1 cellular context compared by ENCODE assay signal in genomic region chr17:68295086-68295485, GRCh38.
TF ChIP-seq lines count a peak whose summit lies in the region.

No MANE protein-coding gene starts in this region.

TF ChIP-seq in H1, 55 proteins besides CTCF, POLR2A, EP300 and RAD21:
- TF ChIP-seq SP4 (IDR thresholded peaks at IDR 0.05; ENCODE audit: low read length) (no peak), HDAC2 (IDR thresholded peaks at IDR 0.05; ENCODE audit: borderline replicate concordance in 1 of 2, low read depth in 2 of 2, low read length in 2 of 2) (no peak), ATF3 (IDR thresholded peaks at IDR 0.05; ENCODE audit: insufficient read depth, low read depth, low read length) (no peak), CEBPB (IDR thresholded peaks at IDR 0.05; ENCODE audit: low read depth, low read length) (no peak), GTF2F1 (IDR thresholded peaks at IDR 0.05; ENCODE audit: borderline replicate concordance, low read depth, low read length) (no peak), BACH1 (IDR thresholded peaks at IDR 0.05; ENCODE audit: low read length) (no peak), HDAC6 (IDR thresholded peaks at IDR 0.05; ENCODE audit: low read depth, low read length) (no peak), SAP30 (IDR thresholded peaks at IDR 0.05; ENCODE audit: insufficient read depth, insufficient replicate concordance, low read length) (no peak)
